31 cellular contexts compared by ENCODE assay signal in the genomic region with DNA sequence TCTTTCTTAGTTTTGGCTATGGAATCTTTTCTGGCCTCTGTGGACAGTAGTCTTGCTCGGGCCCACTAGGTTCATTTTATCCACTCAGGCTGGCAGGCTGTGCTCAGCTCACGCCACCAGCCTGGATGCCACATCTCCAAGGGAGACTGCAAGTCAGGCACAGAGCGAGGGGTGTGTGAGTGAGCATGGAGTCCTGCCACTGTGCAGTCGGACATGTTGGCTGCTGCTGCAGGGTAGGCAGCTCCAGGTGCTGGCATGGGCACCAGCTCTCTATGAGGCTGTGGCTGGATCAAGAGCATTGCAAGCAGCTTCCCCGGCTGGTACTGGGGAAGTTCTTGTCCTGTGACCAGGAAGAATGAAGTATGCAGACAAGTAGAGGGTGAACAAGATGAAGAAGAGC.
DNase-seq lines count a peak whose midpoint lies in the region; ATAC-seq, FAIRE-seq and TF ChIP-seq lines count a peak whose summit lies in the region.
"Had no signal": no experiment of that assay in that cellular context is flagged by ENCODE, and none has a peak within 500 bp of the region (broad histone marks: within the 10 kb centered on the region; RNA-seq: fewer than 3 reads in every experiment).

No MANE protein-coding gene starts in this region.

- no peak overlapping the region for H3K9ac ChIP-seq in H1 (replicated peaks in 1 of 4; ENCODE audit: extremely low read depth in 1 of 4, low read depth in 3 of 4, low read length in 3 of 4)
- H3K9ac ChIP-seq in kidney (ENCODE audit: low read length in 2 of 2) = no peak overlapping the region
- H3K9ac ChIP-seq: BLaER1; BLaER1 treated with 17β-estradiol and CSF1 and Interleukin-3, amounts not matched to agents 10 nM and 100 nM had no signal

- no peak overlapping the region for H3K23ac ChIP-seq in H1 (ENCODE audit: insufficient read length)

- H2AK5ac ChIP-seq in H1 (ENCODE audit: low read depth, low read length) = no peak overlapping the region

- H4K91ac ChIP-seq in H1 (replicated peaks; ENCODE audit: insufficient read length, low read length) = no peak overlapping the region

- DNase-seq in H1 (ENCODE audit: low read depth in 1 of 2, low spot score in 2 of 2) (no peak), kidney (peak; percentile 61), psoas muscle (no peak), T-helper 9 cell (no peak)
- DNase-seq: 8988T; ACHN; AML-193; BE2C; C1 segment of cervical spinal cord; Caco-2; Calu3; CD4-positive, alpha-beta memory T cell; CD4-positive, alpha-beta T cell; CD4-positive, CD25-positive, alpha-beta regulatory T cell; CD8-positive, alpha-beta memory T cell; CD8-positive, alpha-beta T cell; COR-L47; DMS 273 treated with DMSO at 0.1 percent for 48 hours; DMS153; DMS53; DMS79; DMS79 treated with DMSO at 0.1 percent for 48 hours; DND-41; EL had no signal

- CTCF ChIA-PET in H1 (lab: Charles Lee; ENCODE audit: partially characterized antibody) = interaction anchor here (1.5 kb wide), 1 partner anchor 9 kb away, joined by 3 read pairs; no protein-coding TSS in a partner anchor

- H3K27me3 ChIP-seq in H1 (replicated peaks in 1 of 4; ENCODE audit: control insufficient read depth in 3 of 4, extremely low read depth in 1 of 4, insufficient read depth in 3 of 4, low read length in 3 of 4) (no peaks in the 10 kb centered on the region), psoas muscle (ENCODE audit: insufficient read depth in 3 of 3, low read length in 2 of 3) (no peaks in the 10 kb centered on the region)
- H3K27me3 ChIP-seq: BLaER1; BLaER1 treated with 17β-estradiol and CSF1 and Interleukin-3, amounts not matched to agents 10 nM and 100 nM had no signal

- H2BK15ac ChIP-seq in H1 (ENCODE audit: low read length) = 0 out of 2 replicates have a peak overlapping the region, but pooled peaks have one; percentile 77

- H3K79me1 ChIP-seq in H1 (ENCODE audit: low read depth, low read length) = no peaks in the 10 kb centered on the region

- no peak overlapping the region for H2BK120ac ChIP-seq in H1 (replicated peaks; ENCODE audit: low read depth, low read length)

- POLR2A ChIA-PET in H1 (lab: Charles Lee; ENCODE audit: partially characterized antibody) = no interaction called here

- H4K20me1 ChIP-seq in H1 (replicated peaks in 1 of 2; ENCODE audit: control insufficient read depth in 1 of 2, insufficient read depth in 2 of 2, low read length in 2 of 2) = no peaks in the 10 kb centered on the region
- H4K20me1 ChIP-seq: BLaER1; BLaER1 treated with 17β-estradiol and CSF1 and Interleukin-3, amounts not matched to agents 10 nM and 100 nM had no signal

- no peak overlapping the region for H3K4ac ChIP-seq in H1 (replicated peaks; ENCODE audit: insufficient read length, low read depth, low read length)

- H3K36me3 ChIP-seq in H1 (ENCODE audit: control insufficient read depth in 2 of 4, insufficient read depth in 4 of 4, low read length in 3 of 4) = no peaks in the 10 kb centered on the region
- no peaks in the 10 kb centered on the region for H3K36me3 ChIP-seq in kidney (ENCODE audit: control insufficient read depth in 1 of 2, insufficient read depth in 2 of 2, low read length in 2 of 2)
- no peaks in the 10 kb centered on the region for H3K36me3 ChIP-seq in psoas muscle (ENCODE audit: insufficient read depth in 1 of 2, low read depth in 1 of 2)
- H3K36me3 ChIP-seq: BE2C; BLaER1; BLaER1 treated with 17β-estradiol and CSF1 and Interleukin-3, amounts not matched to agents 10 nM and 100 nM had no signal

- no peak overlapping the region for H3K56ac ChIP-seq in H1 (replicated peaks; ENCODE audit: insufficient read length, low read depth, low read length)

- H2BK12ac ChIP-seq in H1 (ENCODE audit: low read depth, low read length) = no peak overlapping the region

- no peak overlapping the region for H4K5ac ChIP-seq in H1 (ENCODE audit: insufficient read length, low read depth, low read length)

- FAIRE-seq in H1 (lab: Jason Lieb, UNC) (no peak), kidney (lab: Jason Lieb, UNC) (no peak)
- FAIRE-seq: A204.1, A549, D721Med had no signal

- TF ChIP-seq CTCF in H1 (IDR thresholded peaks at IDR 0.05; ENCODE audit: control extremely low read depth in 1 of 3, insufficient read depth in 1 of 3, low read depth in 1 of 3, low read length in 3 of 3) (no peak), kidney (IDR thresholded peaks at IDR 0.05; ENCODE audit: borderline replicate concordance, extremely low read depth, insufficient read depth) (no peak), psoas muscle (IDR thresholded peaks at IDR 0.05) (no peak)

- intact Hi-C loops in kidney (cut with DNase I) = no loop called here
- intact Hi-C loops in psoas muscle (cut with DNase I) = no loop called here

- no peak overlapping the region for H3K14ac ChIP-seq in H1 (ENCODE audit: insufficient read length)

- no peak overlapping the region for H2AFZ ChIP-seq in H1 (ENCODE audit: low read length)

- no peak for TF ChIP-seq POLR2A in H1 (IDR thresholded peaks at IDR 0.05; ENCODE audit: control extremely low read depth in 1 of 2, low read depth in 2 of 2, low read length in 2 of 2)

- no peak for TF ChIP-seq EP300 in H1 (IDR thresholded peaks at IDR 0.05; ENCODE audit: borderline replicate concordance in 1 of 2, low read depth in 2 of 2, low read length in 2 of 2)

- no peak overlapping the region for H2BK20ac ChIP-seq in H1 (ENCODE audit: low read length)

- no peak overlapping the region for H3K27ac ChIP-seq in H1 (ENCODE audit: low read depth, low read length)
- H3K27ac ChIP-seq in kidney (ENCODE audit: low read depth in 2 of 2, low read length in 2 of 2) = no peak overlapping the region
- H3K27ac ChIP-seq in psoas muscle = no peak overlapping the region
- H3K27ac ChIP-seq: 22Rv1; A549; BLaER1; BLaER1 treated with 17β-estradiol and CSF1 and Interleukin-3, amounts not matched to agents 10 nM and 100 nM; C4-2B had no signal

- no peak overlapping the region for H4K8ac ChIP-seq in H1 (ENCODE audit: extremely low read depth, insufficient read depth, low read length)

- TF ChIP-seq RAD21 in H1 (IDR thresholded peaks at IDR 0.05 in 1 of 2, conservative IDR thresholded peaks at IDR 0.05 in 1 of 2; ENCODE audit: low read depth in 2 of 2, low read length in 2 of 2) = no peak

- no peaks in the 10 kb centered on the region for H3K23me2 ChIP-seq in H1 (ENCODE audit: low read depth, low read length)

- no peak overlapping the region for H3K4me2 ChIP-seq in H1 (ENCODE audit: insufficient read depth in 1 of 2, low read depth in 2 of 2, low read length in 2 of 2)
- H3K4me2 ChIP-seq: A549; BLaER1; BLaER1 treated with 17β-estradiol and CSF1 and Interleukin-3, amounts not matched to agents 10 nM and 100 nM had no signal

- no peak for ATAC-seq in psoas muscle
- ATAC-seq: A549; CD8-positive, alpha-beta T cell had no signal

- H3K4me1 ChIP-seq in H1 (replicated peaks in 1 of 4; ENCODE audit: control insufficient read depth in 3 of 4, insufficient read depth in 4 of 4, low read length in 3 of 4) = no peaks in the 10 kb centered on the region
- H3K4me1 ChIP-seq in kidney (ENCODE audit: control insufficient read depth in 1 of 2, insufficient read depth in 1 of 2, low read depth in 1 of 2, low read length in 2 of 2) = no peaks in the 10 kb centered on the region
- H3K4me1 ChIP-seq in psoas muscle = no peaks in the 10 kb centered on the region
- H3K4me1 ChIP-seq: A549, BE2C, Caco-2 had no signal

- H2BK5ac ChIP-seq in H1 (ENCODE audit: low read depth, low read length) = no peak overlapping the region

- H3K79me2 ChIP-seq in H1 (ENCODE audit: control insufficient read depth in 1 of 2, insufficient read depth in 2 of 2, low read length in 2 of 2) = no peaks in the 10 kb centered on the region

- H3K9me3 ChIP-seq in H1 (ENCODE audit: insufficient read depth in 2 of 2, low read depth in 1 of 2, low read length in 1 of 2) (no peaks in the 10 kb centered on the region; a peak in 1 of 4 replicates), kidney (ENCODE audit: control insufficient read depth in 1 of 2, low read length in 2 of 2) (no peaks in the 10 kb centered on the region), psoas muscle (no peaks in the 10 kb centered on the region)
- H3K9me3 ChIP-seq: A549, BE2C, Caco-2 had no signal

- 95% methylated on average over 5 of the region's 5 CpGs; no CpG with 5 or more reads in 1 of the 2 experiments for WGBS in H1 (ENCODE audit: extremely low coverage in 1 of 2, insufficient coverage in 1 of 2, insufficient read length in 1 of 2, insufficient replicate concordance in 2 of 2, low coverage in 1 of 2, low lambda C conversion rate in 2 of 2, missing lambda C conversion rate in 1 of 2), 2 experiments
- WGBS in psoas muscle, 3 donors = 57 to 77% (median 69%) methylated on average over 5 of the region's 5 CpGs

- H3K18ac ChIP-seq in H1 (ENCODE audit: extremely low read depth, low read length) = no peak overlapping the region

- H3K4me3 ChIP-seq in H1 (ENCODE audit: extremely low read depth in 1 of 4, insufficient read depth in 2 of 4, low read depth in 3 of 4, low read length in 4 of 4) = no peak overlapping the region
- no peak overlapping the region for H3K4me3 ChIP-seq in kidney (ENCODE audit: low read length in 2 of 2)
- no peak overlapping the region for H3K4me3 ChIP-seq in psoas muscle
- H3K4me3 ChIP-seq: A549; BLaER1; BLaER1 treated with 17β-estradiol and CSF1 and Interleukin-3, amounts not matched to agents 10 nM and 100 nM had no signal

TF ChIP-seq in H1, 55 proteins besides CTCF, POLR2A, EP300 and RAD21:
- TF ChIP-seq BRCA1 (IDR thresholded peaks at IDR 0.05; ENCODE audit: low read depth, low read length) = no peak
TF ChIP-seq in H1: peak in this region for 0.
